9 cellular contexts compared by ENCODE assay signal in the genomic region with DNA sequence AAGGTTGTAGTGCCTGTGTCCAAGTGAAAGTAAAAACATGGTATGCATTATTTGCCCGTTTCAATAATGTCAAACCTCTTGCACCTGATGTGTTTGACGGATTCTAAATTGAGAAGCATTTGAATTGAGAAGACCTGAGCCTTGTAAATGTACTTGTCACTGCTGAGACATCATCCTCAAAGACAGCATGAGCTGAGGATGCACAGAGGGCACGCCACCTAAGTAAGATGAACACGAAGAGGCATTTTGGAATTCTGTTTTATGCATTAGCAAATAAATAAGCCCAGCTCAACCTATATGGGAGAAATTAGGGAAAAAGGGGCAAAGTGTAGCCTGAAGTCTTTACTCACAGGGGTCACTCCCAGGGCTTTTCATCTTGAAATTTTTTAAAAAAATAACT.
"Had no signal": no experiment of that assay in that cellular context is flagged by ENCODE, and none has a peak within 500 bp of the region (broad histone marks: within the 10 kb centered on the region; RNA-seq: fewer than 3 reads in every experiment).

No MANE protein-coding gene starts in this region.

- ATAC-seq: GM23338, HCT116 had no signal

- H3K27ac ChIP-seq: GM23248 had no signal

- H3K4me2 ChIP-seq: GM23338 had no signal

- H3K9ac ChIP-seq: GM23248 had no signal

- DNase-seq: GM23248, GOT3, H7, H9, HCEC 1CT, HFFc6 had no signal

- H3K9me3 ChIP-seq: HAP-1 had no signal

- H3K36me3 ChIP-seq: HAP-1 had no signal

- H3K4me3 ChIP-seq: GM23248, GM23338, HAP-1 had no signal

- H3K4me1 ChIP-seq: HAP-1 had no signal

- H2AFZ ChIP-seq: GM23248 had no signal
